Comparison of ENCODE assay signal across 11 cellular contexts in genomic region chr1:16146888-16147614, GRCh38. TPM values are rescaled to one million over a fixed set of nuclear protein-coding genes. Genes with fewer than 3 reads are reported as not detected.
DNase-seq lines count a peak whose midpoint lies in the region; ATAC-seq and TF ChIP-seq lines count a peak whose summit lies in the region.
"Had no signal": no experiment of that assay in that cellular context is flagged by ENCODE, and none has a peak within 500 bp of the region (broad histone marks: within the 10 kb centered on the region; RNA-seq: fewer than 3 reads in every experiment).

No MANE protein-coding gene starts in this region.

- TF ChIP-seq CTCF in RWPE2 (IDR thresholded peaks at IDR 0.05; ENCODE audit: poor library complexity, severe bottlenecking) (no peak), fibroblast of lung (conservative IDR thresholded peaks at IDR 0.05 in 1 of 2, IDR thresholded peaks at IDR 0.05 in 1 of 2; ENCODE audit: low read depth in 1 of 2, low read length in 2 of 2) (no peak), osteoblast (IDR thresholded peaks at IDR 0.05; ENCODE audit: extremely low read depth, low read depth, low read length) (no peak), mucosa of descending colon (IDR thresholded peaks at IDR 0.05) (no peak)

- H3K79me2 ChIP-seq in fibroblast of lung (ENCODE audit: control insufficient read depth, insufficient read depth, low read length) (peaks cover 78% of the 10 kb centered on the region), osteoblast (ENCODE audit: insufficient read depth, low read length) (peaks cover 85% of the 10 kb centered on the region)

- no peaks in the 10 kb centered on the region for H3K36me3 Mint-ChIP-seq in CD8-positive, alpha-beta memory T cell
- H3K36me3 Mint-ChIP-seq: memory B cell had no signal

- peaks cover 5 to 17% of the 10 kb centered on the region in 2 donors for H3K27me3 Mint-ChIP-seq in CD8-positive, alpha-beta memory T cell

- H3K9me3 ChIP-seq in CD8-positive, alpha-beta memory T cell (ENCODE audit: low read length), result no peaks in the 10 kb centered on the region
- H3K9me3 ChIP-seq in RWPE2 (ENCODE audit: severe bottlenecking), result no peaks in the 10 kb centered on the region
- H3K9me3 ChIP-seq in fibroblast of lung (ENCODE audit: control insufficient read depth, insufficient read depth, low read depth, low read length), result no peaks in the 10 kb centered on the region
- H3K9me3 ChIP-seq in osteoblast (ENCODE audit: low read depth, low read length), result no peaks in the 10 kb centered on the region
- no peaks in the 10 kb centered on the region for H3K9me3 ChIP-seq in mucosa of descending colon

- no peak for DNase-seq in CD8-positive, alpha-beta memory T cell
- DNase-seq in RWPE2 (ENCODE audit: low spot score) (no peak), fibroblast of lung (ENCODE audit: low read depth in 2 of 2) (peak in 1 of 2 donors; percentile 90), osteoblast (ENCODE audit: insufficient read length, low spot score, missing footprints) (peak; percentile 95), NCI-H510A treated with DMSO at 0.1 percent for 48 hours (lab: John Stamatoyannopoulos, UW) (no peak), mucosa of descending colon (no peak)
- DNase-seq: CD4-positive, alpha-beta T cell; NCI-H345 had no signal

- H3K4me1 Mint-ChIP-seq in CD8-positive, alpha-beta memory T cell, result peaks cover 0 to 4% (median 3%) of the 10 kb centered on the region in 3 donors

- peak overlapping the region; percentile 25 for H3K27ac ChIP-seq in CD8-positive, alpha-beta memory T cell (ENCODE audit: low read depth, low read length)
- H3K27ac ChIP-seq in RWPE2 (ENCODE audit: poor library complexity, severe bottlenecking) (peak overlapping the region; percentile 99), fibroblast of lung (ENCODE audit: insufficient read depth, low read length) (peak overlapping the region; percentile 97), osteoblast (ENCODE audit: low read depth, low read length) (peak overlapping the region; percentile 95)

- H3K27ac Mint-ChIP-seq in CD8-positive, alpha-beta memory T cell, result no peak overlapping the region
- H3K27ac Mint-ChIP-seq: CD4-positive, alpha-beta T cell; memory B cell had no signal

- H3K9ac ChIP-seq in fibroblast of lung (ENCODE audit: insufficient read depth, low read length), result peak overlapping the region; percentile 45

- H3K9me3 Mint-ChIP-seq in CD8-positive, alpha-beta memory T cell, result no peaks in the 10 kb centered on the region
- H3K9me3 Mint-ChIP-seq: CD4-positive, alpha-beta T cell; memory B cell had no signal

- H3K4me1 ChIP-seq in CD8-positive, alpha-beta memory T cell (ENCODE audit: insufficient read depth, low read length), result peaks cover 22% of the 10 kb centered on the region
- H3K4me1 ChIP-seq in RWPE2 (ENCODE audit: insufficient read depth, poor library complexity, severe bottlenecking) (peaks cover 86% of the 10 kb centered on the region), fibroblast of lung (ENCODE audit: control insufficient read depth, extremely low read depth, insufficient read depth, low read length) (peaks cover 50% of the 10 kb centered on the region), osteoblast (ENCODE audit: insufficient read depth, low read length) (peaks cover 84% of the 10 kb centered on the region), mucosa of descending colon (ENCODE audit: low read depth) (peaks cover 27% of the 10 kb centered on the region)

- intact Hi-C loops in mucosa of descending colon (cut with DNase I, micrococcal nuclease), result no loop called here

- POLR2A ChIA-PET in CD8-positive, alpha-beta memory T cell (lab: Charles Lee), result no interaction called here

- peaks cover 10% of the 10 kb centered on the region for H3K27me3 ChIP-seq in CD8-positive, alpha-beta memory T cell (ENCODE audit: insufficient read depth, low read length, poor library complexity, severe bottlenecking)
- H3K27me3 ChIP-seq in RWPE2 (ENCODE audit: insufficient read depth, poor library complexity, severe bottlenecking) (no peaks in the 10 kb centered on the region), fibroblast of lung (ENCODE audit: control insufficient read depth, insufficient read depth, low read length) (no peaks in the 10 kb centered on the region), osteoblast (ENCODE audit: insufficient read depth, low read length) (no peaks in the 10 kb centered on the region)

- peak; percentile 7; the same call in 2 of the 3 replicates for ATAC-seq in RWPE2 (ENCODE audit: low read depth)
- no peak for ATAC-seq in HG03520 (IDR thresholded peaks at IDR 0.05; ENCODE audit: unreplicated experiment)
- ATAC-seq in HG03439 (IDR thresholded peaks at IDR 0.05; ENCODE audit: unreplicated experiment), result no peak
- no peak for ATAC-seq in mucosa of descending colon

- no peak overlapping the region for H3K4me3 Mint-ChIP-seq in CD8-positive, alpha-beta memory T cell
- H3K4me3 Mint-ChIP-seq: CD4-positive, alpha-beta T cell; memory B cell had no signal

- H3K4me3 ChIP-seq in CD8-positive, alpha-beta memory T cell (ENCODE audit: low read length), result no peak overlapping the region
- H3K4me3 ChIP-seq in RWPE2 (ENCODE audit: severe bottlenecking) (no peak overlapping the region), fibroblast of lung (replicated peaks in 1 of 4; ENCODE audit: control extremely low read depth in 1 of 4, insufficient read depth in 1 of 4, low read depth in 3 of 4, low read length in 4 of 4) (peak overlapping the region in 1 of 4 experiments; percentile 56), osteoblast (ENCODE audit: insufficient read depth, low read length) (peak overlapping the region; percentile 61), mucosa of descending colon (no peak overlapping the region)

- peak overlapping the region; percentile 79 for H3K4me2 ChIP-seq in fibroblast of lung (ENCODE audit: extremely low read depth, insufficient read depth, low read length)
- H3K4me2 ChIP-seq in osteoblast (ENCODE audit: insufficient read depth, low read length), result peak overlapping the region; percentile 82

- H4K20me1 ChIP-seq in fibroblast of lung (ENCODE audit: control insufficient read depth, extremely low read depth, insufficient read depth, low read length), result no peaks in the 10 kb centered on the region
- H4K20me1 ChIP-seq in osteoblast (ENCODE audit: insufficient read depth, low read length), result peaks cover 12% of the 10 kb centered on the region

- H2AFZ ChIP-seq in fibroblast of lung (ENCODE audit: low read length) (no peak overlapping the region), osteoblast (ENCODE audit: low read length) (no peak overlapping the region)

- no peaks in the 10 kb centered on the region for H3K36me3 ChIP-seq in CD8-positive, alpha-beta memory T cell (ENCODE audit: insufficient read depth, low read length)
- H3K36me3 ChIP-seq in RWPE2 (ENCODE audit: low read depth), result peaks cover 95% of the 10 kb centered on the region
- peaks cover 45% of the 10 kb centered on the region for H3K36me3 ChIP-seq in fibroblast of lung (ENCODE audit: control insufficient read depth, insufficient read depth, low read length)
- peaks cover 55% of the 10 kb centered on the region for H3K36me3 ChIP-seq in osteoblast (ENCODE audit: insufficient read depth, low read length)
- H3K36me3 ChIP-seq in mucosa of descending colon (ENCODE audit: low read depth), result no peaks in the 10 kb centered on the region

- CTCF ChIA-PET in CD8-positive, alpha-beta memory T cell (lab: Charles Lee), result interaction anchor here (2.0 kb wide), 1 partner anchor 68 kb away, joined by 6 read pairs; no protein-coding TSS in a partner anchor

RNA-seq across cellular contexts. Expression of gene EPHA2, which starts 8.8 kb away (rescaled TPM):
- not detected for total RNA-seq in CD8-positive, alpha-beta memory T cell
- polyA plus RNA-seq in CD8-positive, alpha-beta memory T cell, result not detected
- total RNA-seq in fibroblast of lung (21.1 and 24.6 TPM in 2 replicates), osteoblast (13.3 and 21.0 TPM in 2 replicates), mucosa of descending colon (10 to 100 TPM; 36.8 to 43.5 (median 43.5) TPM)
- polyA plus RNA-seq in fibroblast of lung, result 9.8 and 22.6 TPM in 2 replicates
- 11.0 and 26.4 TPM in 2 replicates for polyA plus RNA-seq in fibroblast of lung (2012)
- polyA minus RNA-seq in fibroblast of lung (ENCODE audit: low replicate concordance), result 46.5 and 99.3 TPM in 2 replicates

Comparison
In these comparisons a context has a peak if more than half of its experiments do, and no peak if none do; other contexts are left out.
1. H3K27ac ChIP-seq: peak in every context shown above with its lines; median percentile 99 in RWPE2; 97 in fibroblast of lung; 95 in osteoblast; 25 in CD8-positive, alpha-beta memory T cell.
2. RNA of gene EPHA2, which starts 8.8 kb away (total RNA-seq): 36.8 to 43.5 TPM in mucosa of descending colon, 21.1 to 24.6 TPM in fibroblast of lung and 13.3 to 21.0 TPM in osteoblast; not detected in CD8-positive, alpha-beta memory T cell; every median in the first group is over 10 times any median in the second.